Comparison of ENCODE assay signal across 1 cellular context in the genomic region with DNA sequence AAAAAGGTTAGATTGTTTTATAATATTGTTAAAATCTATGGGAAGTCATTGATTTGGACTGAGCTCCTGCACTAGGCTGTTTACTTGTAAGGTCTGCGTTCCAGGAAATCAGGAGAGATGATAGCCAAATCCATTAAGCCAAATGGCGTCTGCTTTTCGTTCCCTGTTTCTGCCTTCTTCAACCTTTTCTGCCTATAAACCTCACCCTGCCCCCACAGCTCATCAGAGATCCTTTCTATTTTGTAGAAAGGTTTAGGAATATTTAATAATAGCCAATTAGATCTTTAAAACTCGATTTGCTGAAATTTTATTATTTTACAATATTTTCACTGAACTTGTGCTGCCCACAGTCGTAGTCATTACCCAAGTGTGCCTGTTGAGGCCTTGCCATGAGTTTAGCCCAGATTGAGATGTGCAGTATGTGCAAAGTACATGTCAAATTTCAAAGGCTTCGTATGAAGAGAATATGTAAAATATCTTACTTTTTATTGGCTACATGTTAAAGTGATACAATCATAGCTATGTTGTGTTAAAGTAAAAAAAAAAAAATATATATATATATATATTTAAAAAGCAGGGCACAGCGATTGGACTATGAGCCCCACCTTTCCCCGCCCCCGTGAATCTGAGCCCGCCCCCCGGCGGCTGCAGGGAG.
A peak's percentile ranks its signal among the peaks of the same experiment; 100 is the strongest.
TF ChIP-seq lines count a peak whose summit lies in the region.

No MANE protein-coding gene starts in this region.

TF ChIP-seq in HepG2, 621 proteins besides CTCF, POLR2A, EP300 and RAD21 (continued from another document and continues in another):
- TF ChIP-seq, protein P1, sequence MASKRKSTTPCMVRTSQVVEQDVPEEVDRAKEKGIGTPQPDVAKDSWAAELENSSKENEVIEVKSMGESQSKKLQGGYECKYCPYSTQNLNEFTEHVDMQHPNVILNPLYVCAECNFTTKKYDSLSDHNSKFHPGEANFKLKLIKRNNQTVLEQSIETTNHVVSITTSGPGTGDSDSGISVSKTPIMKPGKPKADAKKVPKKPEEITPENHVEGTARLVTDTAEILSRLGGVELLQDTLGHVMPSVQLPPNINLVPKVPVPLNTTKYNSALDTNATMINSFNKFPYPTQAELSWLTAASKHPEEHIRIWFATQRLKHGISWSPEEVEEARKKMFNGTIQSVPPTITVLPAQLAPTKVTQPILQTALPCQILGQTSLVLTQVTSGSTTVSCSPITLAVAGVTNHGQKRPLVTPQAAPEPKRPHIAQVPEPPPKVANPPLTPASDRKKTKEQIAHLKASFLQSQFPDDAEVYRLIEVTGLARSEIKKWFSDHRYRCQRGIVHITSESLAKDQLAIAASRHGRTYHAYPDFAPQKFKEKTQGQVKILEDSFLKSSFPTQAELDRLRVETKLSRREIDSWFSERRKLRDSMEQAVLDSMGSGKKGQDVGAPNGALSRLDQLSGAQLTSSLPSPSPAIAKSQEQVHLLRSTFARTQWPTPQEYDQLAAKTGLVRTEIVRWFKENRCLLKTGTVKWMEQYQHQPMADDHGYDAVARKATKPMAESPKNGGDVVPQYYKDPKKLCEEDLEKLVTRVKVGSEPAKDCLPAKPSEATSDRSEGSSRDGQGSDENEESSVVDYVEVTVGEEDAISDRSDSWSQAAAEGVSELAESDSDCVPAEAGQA (IDR thresholded peaks at IDR 0.05; ENCODE audit: low read depth), result no peak
- TF ChIP-seq, protein P1 (CRISPR knock-in tag; IDR thresholded peaks at IDR 0.05; ENCODE audit: borderline replicate concordance), result no peak
- no peak for TF ChIP-seq CREB1 (IDR thresholded peaks at IDR 0.05)
- TF ChIP-seq CREB1 (CRISPR knock-in tag; IDR thresholded peaks at IDR 0.05), result peak; percentile 54; the same call in 1 of the 2 replicates
- no peak for TF ChIP-seq ZFP82 (CRISPR knock-in tag; IDR thresholded peaks at IDR 0.05; ENCODE audit: borderline replicate concordance)
- no peak for TF ChIP-seq ONECUT2 (CRISPR knock-in tag; IDR thresholded peaks at IDR 0.05)
- TF ChIP-seq, protein P2, sequence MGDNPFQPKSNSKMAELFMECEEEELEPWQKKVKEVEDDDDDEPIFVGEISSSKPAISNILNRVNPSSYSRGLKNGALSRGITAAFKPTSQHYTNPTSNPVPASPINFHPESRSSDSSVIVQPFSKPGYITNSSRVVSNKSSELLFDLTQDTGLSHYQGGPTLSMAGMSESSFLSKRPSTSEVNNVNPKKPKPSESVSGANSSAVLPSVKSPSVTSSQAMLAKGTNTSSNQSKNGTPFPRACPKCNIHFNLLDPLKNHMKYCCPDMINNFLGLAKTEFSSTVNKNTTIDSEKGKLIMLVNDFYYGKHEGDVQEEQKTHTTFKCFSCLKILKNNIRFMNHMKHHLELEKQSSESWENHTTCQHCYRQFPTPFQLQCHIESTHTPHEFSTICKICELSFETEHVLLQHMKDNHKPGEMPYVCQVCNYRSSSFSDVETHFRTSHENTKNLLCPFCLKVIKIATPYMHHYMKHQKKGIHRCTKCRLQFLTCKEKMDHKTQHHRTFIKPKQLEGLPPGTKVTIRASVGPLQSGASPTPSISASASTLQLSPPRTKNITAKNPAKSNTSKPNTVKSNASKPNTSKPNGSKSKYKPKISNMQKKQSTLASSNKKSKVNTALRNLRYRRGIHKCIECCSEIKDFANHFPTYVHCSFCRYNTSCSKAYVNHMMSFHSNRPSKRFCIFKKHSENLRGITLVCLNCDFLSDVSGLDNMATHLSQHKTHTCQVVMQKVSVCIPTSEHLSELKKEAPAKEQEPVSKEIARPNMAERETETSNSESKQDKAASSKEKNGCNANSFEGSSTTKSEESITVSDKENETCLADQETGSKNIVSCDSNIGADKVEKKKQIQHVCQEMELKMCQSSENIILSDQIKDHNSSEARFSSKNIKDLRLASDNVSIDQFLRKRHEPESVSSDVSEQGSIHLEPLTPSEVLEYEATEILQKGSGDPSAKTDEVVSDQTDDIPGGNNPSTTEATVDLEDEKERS (CRISPR knock-in tag; IDR thresholded peaks at IDR 0.05), result no peak
- TF ChIP-seq, protein P3, sequence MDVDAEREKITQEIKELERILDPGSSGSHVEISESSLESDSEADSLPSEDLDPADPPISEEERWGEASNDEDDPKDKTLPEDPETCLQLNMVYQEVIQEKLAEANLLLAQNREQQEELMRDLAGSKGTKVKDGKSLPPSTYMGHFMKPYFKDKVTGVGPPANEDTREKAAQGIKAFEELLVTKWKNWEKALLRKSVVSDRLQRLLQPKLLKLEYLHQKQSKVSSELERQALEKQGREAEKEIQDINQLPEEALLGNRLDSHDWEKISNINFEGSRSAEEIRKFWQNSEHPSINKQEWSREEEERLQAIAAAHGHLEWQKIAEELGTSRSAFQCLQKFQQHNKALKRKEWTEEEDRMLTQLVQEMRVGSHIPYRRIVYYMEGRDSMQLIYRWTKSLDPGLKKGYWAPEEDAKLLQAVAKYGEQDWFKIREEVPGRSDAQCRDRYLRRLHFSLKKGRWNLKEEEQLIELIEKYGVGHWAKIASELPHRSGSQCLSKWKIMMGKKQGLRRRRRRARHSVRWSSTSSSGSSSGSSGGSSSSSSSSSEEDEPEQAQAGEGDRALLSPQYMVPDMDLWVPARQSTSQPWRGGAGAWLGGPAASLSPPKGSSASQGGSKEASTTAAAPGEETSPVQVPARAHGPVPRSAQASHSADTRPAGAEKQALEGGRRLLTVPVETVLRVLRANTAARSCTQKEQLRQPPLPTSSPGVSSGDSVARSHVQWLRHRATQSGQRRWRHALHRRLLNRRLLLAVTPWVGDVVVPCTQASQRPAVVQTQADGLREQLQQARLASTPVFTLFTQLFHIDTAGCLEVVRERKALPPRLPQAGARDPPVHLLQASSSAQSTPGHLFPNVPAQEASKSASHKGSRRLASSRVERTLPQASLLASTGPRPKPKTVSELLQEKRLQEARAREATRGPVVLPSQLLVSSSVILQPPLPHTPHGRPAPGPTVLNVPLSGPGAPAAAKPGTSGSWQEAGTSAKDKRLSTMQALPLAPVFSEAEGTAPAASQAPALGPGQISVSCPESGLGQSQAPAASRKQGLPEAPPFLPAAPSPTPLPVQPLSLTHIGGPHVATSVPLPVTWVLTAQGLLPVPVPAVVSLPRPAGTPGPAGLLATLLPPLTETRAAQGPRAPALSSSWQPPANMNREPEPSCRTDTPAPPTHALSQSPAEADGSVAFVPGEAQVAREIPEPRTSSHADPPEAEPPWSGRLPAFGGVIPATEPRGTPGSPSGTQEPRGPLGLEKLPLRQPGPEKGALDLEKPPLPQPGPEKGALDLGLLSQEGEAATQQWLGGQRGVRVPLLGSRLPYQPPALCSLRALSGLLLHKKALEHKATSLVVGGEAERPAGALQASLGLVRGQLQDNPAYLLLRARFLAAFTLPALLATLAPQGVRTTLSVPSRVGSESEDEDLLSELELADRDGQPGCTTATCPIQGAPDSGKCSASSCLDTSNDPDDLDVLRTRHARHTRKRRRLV (CRISPR knock-in tag; IDR thresholded peaks at IDR 0.05), result 0 out of 2 replicates have a peak, but pooled peaks have one; percentile 7
- no peak for TF ChIP-seq AGO1 (IDR thresholded peaks at IDR 0.05; ENCODE audit: low read depth, low read length, poor library complexity, severe bottlenecking)
- no peak for TF ChIP-seq ZNF230 (CRISPR knock-in tag; IDR thresholded peaks at IDR 0.05)
- no peak for TF ChIP-seq SUZ12 (IDR thresholded peaks at IDR 0.05; ENCODE audit: low read depth, low read length)
- TF ChIP-seq ERF (CRISPR knock-in tag; IDR thresholded peaks at IDR 0.05), result no peak
- TF ChIP-seq KDM4B (CRISPR knock-in tag; IDR thresholded peaks at IDR 0.05), result no peak
- TF ChIP-seq REPIN1 (CRISPR knock-in tag; IDR thresholded peaks at IDR 0.05; ENCODE audit: borderline replicate concordance, low read depth), result no peak
- TF ChIP-seq JUND (CRISPR knock-in tag; IDR thresholded peaks at IDR 0.05), result no peak
- TF ChIP-seq, protein P4, sequence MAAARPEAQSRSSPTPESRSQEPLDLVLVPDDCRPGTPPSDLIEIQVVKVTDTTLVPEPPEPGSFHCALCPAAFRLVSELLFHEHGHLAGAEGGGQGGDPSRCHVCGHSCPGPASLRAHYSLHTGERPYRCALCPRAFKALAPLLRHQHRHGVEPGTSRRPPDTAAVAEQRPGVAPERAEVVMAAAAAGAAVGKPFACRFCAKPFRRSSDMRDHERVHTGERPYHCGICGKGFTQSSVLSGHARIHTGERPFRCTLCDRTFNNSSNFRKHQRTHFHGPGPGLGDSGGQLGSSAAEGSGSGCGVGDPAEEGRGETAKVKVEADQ (CRISPR knock-in tag; IDR thresholded peaks at IDR 0.05; ENCODE audit: borderline replicate concordance), result no peak
- TF ChIP-seq, protein P5, sequence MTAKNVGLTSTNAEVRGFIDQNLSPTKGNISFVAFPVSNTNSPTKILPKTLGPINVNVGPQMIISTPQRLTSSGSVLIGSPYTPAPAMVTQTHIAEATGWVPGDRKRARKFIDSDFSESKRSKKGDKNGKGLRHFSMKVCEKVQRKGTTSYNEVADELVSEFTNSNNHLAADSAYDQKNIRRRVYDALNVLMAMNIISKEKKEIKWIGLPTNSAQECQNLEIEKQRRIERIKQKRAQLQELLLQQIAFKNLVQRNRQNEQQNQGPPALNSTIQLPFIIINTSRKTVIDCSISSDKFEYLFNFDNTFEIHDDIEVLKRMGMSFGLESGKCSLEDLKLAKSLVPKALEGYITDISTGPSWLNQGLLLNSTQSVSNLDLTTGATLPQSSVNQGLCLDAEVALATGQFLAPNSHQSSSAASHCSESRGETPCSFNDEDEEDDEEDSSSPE (CRISPR knock-in tag; IDR thresholded peaks at IDR 0.05), result 0 out of 2 replicates have a peak, but pooled peaks have one; percentile 2
- TF ChIP-seq ZNF274 (CRISPR knock-in tag; IDR thresholded peaks at IDR 0.05), result no peak
- TF ChIP-seq TRIM24 (CRISPR knock-in tag; IDR thresholded peaks at IDR 0.05), result no peak
- TF ChIP-seq TCF12 (IDR thresholded peaks at IDR 0.05), result no peak
- no peak for TF ChIP-seq TCF12 (CRISPR knock-in tag; IDR thresholded peaks at IDR 0.05)
- TF ChIP-seq POLR2AphosphoS2 (IDR thresholded peaks at IDR 0.05; ENCODE audit: low read depth, low read length), result no peak
- TF ChIP-seq MIXL1 (CRISPR knock-in tag; IDR thresholded peaks at IDR 0.05), result no peak
- TF ChIP-seq, protein P6, sequence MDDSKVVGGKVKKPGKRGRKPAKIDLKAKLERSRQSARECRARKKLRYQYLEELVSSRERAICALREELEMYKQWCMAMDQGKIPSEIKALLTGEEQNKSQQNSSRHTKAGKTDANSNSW (CRISPR knock-in tag; IDR thresholded peaks at IDR 0.05; ENCODE audit: borderline replicate concordance), result no peak
- no peak for TF ChIP-seq ZNF136 (CRISPR knock-in tag; IDR thresholded peaks at IDR 0.05; ENCODE audit: low read depth)
- TF ChIP-seq NBN (conservative IDR thresholded peaks at IDR 0.05), result no peak
- no peak for TF ChIP-seq PCBP2 (optimal IDR thresholded peaks at IDR 0.05; ENCODE audit: low read depth, low read length, poor library complexity, severe bottlenecking)
- no peak for TF ChIP-seq ZNF543 (CRISPR knock-in tag; IDR thresholded peaks at IDR 0.05)
- TF ChIP-seq POLR2AphosphoS5 (IDR thresholded peaks at IDR 0.05; ENCODE audit: low read depth, low read length), result 0 out of 2 replicates have a peak, but pooled peaks have one; percentile 22
- TF ChIP-seq PITX1 (CRISPR knock-in tag; IDR thresholded peaks at IDR 0.05), result no peak
- TF ChIP-seq, protein P7, sequence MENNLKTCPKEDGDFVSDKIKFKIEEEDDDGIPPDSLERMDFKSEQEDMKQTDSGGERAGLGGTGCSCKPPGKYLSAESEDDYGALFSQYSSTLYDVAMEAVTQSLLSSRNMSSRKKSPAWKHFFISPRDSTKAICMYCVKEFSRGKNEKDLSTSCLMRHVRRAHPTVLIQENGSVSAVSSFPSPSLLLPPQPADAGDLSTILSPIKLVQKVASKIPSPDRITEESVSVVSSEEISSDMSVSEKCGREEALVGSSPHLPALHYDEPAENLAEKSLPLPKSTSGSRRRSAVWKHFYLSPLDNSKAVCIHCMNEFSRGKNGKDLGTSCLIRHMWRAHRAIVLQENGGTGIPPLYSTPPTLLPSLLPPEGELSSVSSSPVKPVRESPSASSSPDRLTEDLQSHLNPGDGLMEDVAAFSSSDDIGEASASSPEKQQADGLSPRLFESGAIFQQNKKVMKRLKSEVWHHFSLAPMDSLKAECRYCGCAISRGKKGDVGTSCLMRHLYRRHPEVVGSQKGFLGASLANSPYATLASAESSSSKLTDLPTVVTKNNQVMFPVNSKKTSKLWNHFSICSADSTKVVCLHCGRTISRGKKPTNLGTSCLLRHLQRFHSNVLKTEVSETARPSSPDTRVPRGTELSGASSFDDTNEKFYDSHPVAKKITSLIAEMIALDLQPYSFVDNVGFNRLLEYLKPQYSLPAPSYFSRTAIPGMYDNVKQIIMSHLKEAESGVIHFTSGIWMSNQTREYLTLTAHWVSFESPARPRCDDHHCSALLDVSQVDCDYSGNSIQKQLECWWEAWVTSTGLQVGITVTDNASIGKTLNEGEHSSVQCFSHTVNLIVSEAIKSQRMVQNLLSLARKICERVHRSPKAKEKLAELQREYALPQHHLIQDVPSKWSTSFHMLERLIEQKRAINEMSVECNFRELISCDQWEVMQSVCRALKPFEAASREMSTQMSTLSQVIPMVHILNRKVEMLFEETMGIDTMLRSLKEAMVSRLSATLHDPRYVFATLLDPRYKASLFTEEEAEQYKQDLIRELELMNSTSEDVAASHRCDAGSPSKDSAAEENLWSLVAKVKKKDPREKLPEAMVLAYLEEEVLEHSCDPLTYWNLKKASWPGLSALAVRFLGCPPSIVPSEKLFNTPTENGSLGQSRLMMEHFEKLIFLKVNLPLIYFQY (CRISPR knock-in tag; IDR thresholded peaks at IDR 0.05; ENCODE audit: borderline replicate concordance), result no peak
- TF ChIP-seq ZZZ3 (CRISPR knock-in tag; IDR thresholded peaks at IDR 0.05; ENCODE audit: borderline replicate concordance), result no peak
- TF ChIP-seq ZNF563 (CRISPR knock-in tag; IDR thresholded peaks at IDR 0.05), result no peak
- no peak for TF ChIP-seq ETV5 (CRISPR knock-in tag; IDR thresholded peaks at IDR 0.05; ENCODE audit: borderline replicate concordance)
- no peak for TF ChIP-seq HOXD1 (CRISPR knock-in tag; IDR thresholded peaks at IDR 0.05)
- TF ChIP-seq ZNF569 (CRISPR knock-in tag; IDR thresholded peaks at IDR 0.05; ENCODE audit: borderline replicate concordance), result no peak
- no peak for TF ChIP-seq KLF9 (CRISPR knock-in tag; IDR thresholded peaks at IDR 0.05; ENCODE audit: low read depth)
- TF ChIP-seq ZNF737 (CRISPR knock-in tag; IDR thresholded peaks at IDR 0.05; ENCODE audit: borderline replicate concordance), result no peak
- no peak; the same call in 1 of the 2 replicates for TF ChIP-seq ZFY (CRISPR knock-in tag; IDR thresholded peaks at IDR 0.05)
- TF ChIP-seq ZNF17 (CRISPR knock-in tag; IDR thresholded peaks at IDR 0.05), result no peak
- TF ChIP-seq HNRNPL (IDR thresholded peaks at IDR 0.05; ENCODE audit: low read depth, low read length), result no peak
